8 cellular contexts compared by ENCODE assay signal in the genomic region with DNA sequence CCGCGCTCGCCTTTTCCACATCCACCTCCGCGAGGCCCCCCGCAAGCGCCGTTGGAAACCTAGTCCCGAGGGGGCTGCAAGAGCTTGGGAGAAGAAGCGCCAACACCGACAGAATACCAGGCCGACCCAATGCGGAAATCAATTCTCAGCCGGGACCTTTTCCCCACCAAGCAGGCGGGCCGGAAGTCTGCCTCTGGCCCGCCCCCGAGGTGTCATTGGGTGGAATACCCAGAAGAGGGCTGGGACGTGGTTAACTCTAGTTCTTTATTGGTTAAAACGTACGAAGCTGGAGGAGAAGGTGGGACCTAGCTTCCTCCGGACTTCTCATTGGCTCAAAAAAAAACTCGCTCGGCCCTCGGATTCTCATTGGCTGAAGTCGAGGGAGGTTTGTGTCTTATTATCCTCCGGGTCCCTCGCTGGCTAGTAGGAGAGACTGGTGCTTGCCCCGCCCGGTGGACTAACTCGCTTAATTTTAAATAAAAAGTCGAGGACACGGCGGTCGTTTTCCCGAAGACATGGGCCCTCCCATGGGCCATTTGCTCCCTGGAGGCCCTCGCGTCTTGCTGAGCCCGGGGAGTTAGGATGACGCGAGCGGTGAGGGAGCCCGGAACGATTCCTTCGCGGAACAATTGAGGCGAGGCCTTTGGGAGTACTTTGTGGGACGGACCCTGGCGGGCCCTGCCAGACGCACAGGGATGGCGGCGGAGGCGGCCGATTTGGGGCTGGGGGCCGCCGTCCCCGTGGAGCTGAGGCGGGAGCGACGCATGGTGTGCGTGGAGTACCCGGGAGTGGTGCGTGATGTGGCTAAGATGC.
DNase-seq lines count a peak whose midpoint lies in the region; ATAC-seq, FAIRE-seq and TF ChIP-seq lines count a peak whose summit lies in the region.

TSS of gene GTF3C5 (plus strand) at position 681 of the 813 bp plus-strand sequence. CDS start at position 696, 15 bp downstream.

- no peak for TF ChIP-seq CTCF in AG09319 (IDR thresholded peaks at IDR 0.05; ENCODE audit: low read depth, low read length)

- FAIRE-seq in islet of Langerhans (lab: Jason Lieb, UNC): peak; percentile 100

- ATAC-seq in GM19035 (IDR thresholded peaks at IDR 0.05; ENCODE audit: unreplicated experiment) (peak; percentile 97), HG03354 (IDR thresholded peaks at IDR 0.05; ENCODE audit: poor library complexity, severe bottlenecking, unreplicated experiment) (peak; percentile 96)
- ATAC-seq in activated CD4-positive, CD25-positive, alpha-beta regulatory T cell treated with anti-CD3 and anti-CD28 coated beads, Interleukin-2, amount 50 U/mL, for 24 hours: peak; percentile 96 to 97

- DNase-seq in AG09319 (ENCODE audit: extremely low read depth, low read depth): peak; percentile 97
- peak; percentile 95 for DNase-seq in NCI-H446 treated with DMSO at 0.1 percent for 48 hours (lab: John Stamatoyannopoulos, UW)
- DNase-seq in cerebellar cortex (ENCODE audit: low spot score): peak; percentile 100
- peak; percentile 84 for DNase-seq in stimulated activated CD4-positive, alpha-beta T cell treated with anti-CD3 and anti-CD28 coated beads, Interleukin-12 subunit alpha, Interleukin-12 subunit beta, amount 100 ng/mL, for 4 hours

Comparison
In these comparisons a context has a peak if more than half of its experiments do, and no peak if none do; other contexts are left out.
1. Peak in every context shown above with its lines: DNase-seq and ATAC-seq.